Comparison of ENCODE assay signal across 16 cellular contexts in the genomic region with DNA sequence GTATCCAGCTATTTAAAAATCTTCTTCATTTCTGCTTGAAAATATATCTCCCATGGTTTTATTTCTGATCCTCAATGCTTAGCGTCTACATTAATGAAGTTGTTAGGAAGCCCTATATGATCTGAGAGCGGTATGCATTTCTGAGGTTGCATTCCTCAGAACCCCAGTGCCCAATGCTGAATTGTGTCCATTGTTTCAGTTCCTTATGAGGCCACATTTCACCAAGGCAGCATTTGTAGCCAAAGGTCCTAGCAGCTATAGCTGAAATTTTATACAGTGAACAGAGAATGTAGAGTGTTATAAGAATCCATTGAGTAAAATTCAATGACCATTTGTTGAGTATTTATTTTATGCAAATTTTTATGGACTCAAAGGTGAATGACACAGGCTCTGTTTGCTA.
A peak's percentile ranks its signal among the peaks of the same experiment; 100 is the strongest.
DNase-seq lines count a peak whose midpoint lies in the region; ATAC-seq, FAIRE-seq and TF ChIP-seq lines count a peak whose summit lies in the region.
"Had no signal": no experiment of that assay in that cellular context is flagged by ENCODE, and none has a peak within 500 bp of the region (broad histone marks: within the 10 kb centered on the region; RNA-seq: fewer than 3 reads in every experiment).

No MANE protein-coding gene starts in this region.

- H2AFZ ChIP-seq in SU-DHL-6 (ENCODE audit: low read depth, low read length, severe bottlenecking) = peak overlapping the region; percentile 34
- H2AFZ ChIP-seq: GM23338 had no signal

- H3K4me3 ChIP-seq in SU-DHL-6 (ENCODE audit: insufficient read depth, low read length, poor library complexity, severe bottlenecking) (no peak overlapping the region), mucosa of descending colon (no peak overlapping the region), suprapubic skin (no peak overlapping the region)
- H3K4me3 ChIP-seq: BLaER1 treated with 17β-estradiol and CSF1 and Interleukin-3, amounts not matched to agents 10 nM and 100 nM; GM12878; GM23338 had no signal

- no peak overlapping the region for H3K9ac ChIP-seq in SU-DHL-6 (ENCODE audit: low read length)
- H3K9ac ChIP-seq: BLaER1 treated with 17β-estradiol and CSF1 and Interleukin-3, amounts not matched to agents 10 nM and 100 nM had no signal

- H3K36me3 Mint-ChIP-seq in Calu3 (ENCODE audit: insufficient read depth, unreplicated experiment) = no peaks in the 10 kb centered on the region
- H3K36me3 Mint-ChIP-seq: CD4-positive, CD25-positive, alpha-beta regulatory T cell had no signal

- TF ChIP-seq EP300 in suprapubic skin (IDR thresholded peaks at IDR 0.05) = no peak

- TF ChIP-seq POLR2A in suprapubic skin (IDR thresholded peaks at IDR 0.05) = no peak

- H3K79me2 ChIP-seq in SU-DHL-6 (ENCODE audit: insufficient read depth, low read length) = no peaks in the 10 kb centered on the region

- H4K20me1 ChIP-seq in SU-DHL-6 (ENCODE audit: low read depth, low read length) = no peaks in the 10 kb centered on the region
- H4K20me1 ChIP-seq: BLaER1 treated with 17β-estradiol and CSF1 and Interleukin-3, amounts not matched to agents 10 nM and 100 nM had no signal

- no peaks in the 10 kb centered on the region for H3K9me2 ChIP-seq in SU-DHL-6 (replicated peaks; ENCODE audit: insufficient read depth, low read length)

- WGBS in suprapubic skin = 88% methylated on average over 2 of the region's 2 CpGs

- DNase-seq in Calu3 (no peak), NCI-H526 (lab: John Stamatoyannopoulos, UW) (peak; percentile 67 to 72), mucosa of descending colon (no peak), frontal cortex (ENCODE audit: low spot score in 2 of 2) (no peak), suprapubic skin (ENCODE audit: low spot score in 2 of 2) (no peak)
- DNase-seq in stimulated activated CD4-positive, alpha-beta T cell treated with anti-CD3 and anti-CD28 coated beads, Interleukin-4, amount 100 ng/mL, for 1 hour = no peak
- DNase-seq: ACHN; CD4-positive, CD25-positive, alpha-beta regulatory T cell; DMS79; H7 had no signal

- peak; percentile 26 for ATAC-seq in mucosa of descending colon
- ATAC-seq in GM18873 (IDR thresholded peaks at IDR 0.05; ENCODE audit: low FRiP score, unreplicated experiment) = no peak
- ATAC-seq: GM12878, GM23338 had no signal

- H3K27me3 Mint-ChIP-seq in Calu3 (ENCODE audit: unreplicated experiment) = no peaks in the 10 kb centered on the region
- H3K27me3 Mint-ChIP-seq: CD4-positive, CD25-positive, alpha-beta regulatory T cell had no signal

- no peak for TF ChIP-seq CTCF in Calu3 (IDR thresholded peaks at IDR 0.05; ENCODE audit: unreplicated experiment)
- no peak for TF ChIP-seq CTCF in SU-DHL-6 (IDR thresholded peaks at IDR 0.05; ENCODE audit: insufficient read depth, low read length, poor library complexity, severe bottlenecking)
- no peak for TF ChIP-seq CTCF in mucosa of descending colon (IDR thresholded peaks at IDR 0.05)
- no peak for TF ChIP-seq CTCF in suprapubic skin (IDR thresholded peaks at IDR 0.05)

- peaks cover 10% of the 10 kb centered on the region for H3K4me1 Mint-ChIP-seq in Calu3 (ENCODE audit: low read depth, unreplicated experiment)

- no peaks in the 10 kb centered on the region for H3K9me3 ChIP-seq in SU-DHL-6 (ENCODE audit: insufficient read depth, low read length)
- H3K9me3 ChIP-seq in mucosa of descending colon = no peaks in the 10 kb centered on the region
- H3K9me3 ChIP-seq in suprapubic skin = no peaks in the 10 kb centered on the region
- H3K9me3 ChIP-seq: BLaER1 treated with 17β-estradiol and CSF1 and Interleukin-3, amounts not matched to agents 10 nM and 100 nM had no signal

- no TSS peak for BruUV-seq in Calu3 (replicated peaks; lab: Mats Ljungman, UMichigan)

- H3K27me3 ChIP-seq in SU-DHL-6 (ENCODE audit: low read length) (no peaks in the 10 kb centered on the region), suprapubic skin (no peaks in the 10 kb centered on the region)
- H3K27me3 ChIP-seq: BLaER1 treated with 17β-estradiol and CSF1 and Interleukin-3, amounts not matched to agents 10 nM and 100 nM had no signal

- no peak overlapping the region for H3K4me2 ChIP-seq in SU-DHL-6 (ENCODE audit: low read depth, low read length, poor library complexity, severe bottlenecking)
- H3K4me2 ChIP-seq: BLaER1 treated with 17β-estradiol and CSF1 and Interleukin-3, amounts not matched to agents 10 nM and 100 nM; GM23338 had no signal

- H3K9me3 Mint-ChIP-seq in Calu3 (ENCODE audit: low read depth, unreplicated experiment) = no peaks in the 10 kb centered on the region
- H3K9me3 Mint-ChIP-seq: GM23338 had no signal

- peak overlapping the region; percentile 24 for H3K27ac Mint-ChIP-seq in Calu3 (ENCODE audit: unreplicated experiment)
- H3K27ac Mint-ChIP-seq: CD4-positive, CD25-positive, alpha-beta regulatory T cell; GM23338 had no signal

- no peak for FAIRE-seq in frontal cortex (lab: Jason Lieb, UNC)
- FAIRE-seq: GM12878, GM18507 had no signal

- intact Hi-C loops in Calu3 (cut with micrococcal nuclease; ENCODE audit: unreplicated experiment) = no loop called here
- intact Hi-C loops in mucosa of descending colon (cut with DNase I, micrococcal nuclease) = no loop called here

- H3K36me3 ChIP-seq in SU-DHL-6 (ENCODE audit: low read length) (no peaks in the 10 kb centered on the region), mucosa of descending colon (ENCODE audit: low read depth) (no peaks in the 10 kb centered on the region), suprapubic skin (no peaks in the 10 kb centered on the region)
- H3K36me3 ChIP-seq: BLaER1 treated with 17β-estradiol and CSF1 and Interleukin-3, amounts not matched to agents 10 nM and 100 nM had no signal

- H3K4me3 Mint-ChIP-seq in Calu3 (ENCODE audit: low read depth, unreplicated experiment) = no peak overlapping the region
- H3K4me3 Mint-ChIP-seq: CD4-positive, CD25-positive, alpha-beta regulatory T cell; GM23338 had no signal

- CTCF ChIA-PET in Calu3 (lab: Charles Lee) = no interaction called here

- no peaks in the 10 kb centered on the region for H3F3A ChIP-seq in SU-DHL-6 (ENCODE audit: insufficient read depth)

- H3K4me1 ChIP-seq in mucosa of descending colon (ENCODE audit: low read depth) (no peaks in the 10 kb centered on the region), suprapubic skin (no peaks in the 10 kb centered on the region)
- H3K4me1 ChIP-seq: BLaER1 treated with 17β-estradiol and CSF1 and Interleukin-3, amounts not matched to agents 10 nM and 100 nM had no signal

- H3K27ac ChIP-seq in SU-DHL-6 (ENCODE audit: low read depth, low read length) = no peak overlapping the region
- H3K27ac ChIP-seq in suprapubic skin = no peak overlapping the region
- H3K27ac ChIP-seq: BLaER1 treated with 17β-estradiol and CSF1 and Interleukin-3, amounts not matched to agents 10 nM and 100 nM had no signal

Comparison
In these comparisons a context has a peak if more than half of its experiments do, and no peak if none do; other contexts are left out.
1. DNase-seq: peak in NCI-H526 (2 of 2); none in Calu3 (single experiment), mucosa of descending colon (0 of 3), frontal cortex (0 of 2), stimulated activated CD4-positive, alpha-beta T cell treated with anti-CD3 and anti-CD28 coated beads, Interleukin-4, amount 100 ng/mL, for 1 hour (single experiment) and suprapubic skin (0 of 2).